In genomic region chr7:30027065-30027456, GRCh38 we compare ENCODE assay signal across 8 cellular contexts. TPM values are rescaled to one million over a fixed set of nuclear protein-coding genes. Genes with fewer than 3 reads are reported as not detected.
DNase-seq lines count a peak whose midpoint lies in the region; ATAC-seq and TF ChIP-seq lines count a peak whose summit lies in the region.

No MANE protein-coding gene starts in this region.

- H3K36me3 ChIP-seq in lung (ENCODE audit: control insufficient read depth in 2 of 2, insufficient read depth in 2 of 2, low read length in 2 of 2) (no peaks in the 10 kb centered on the region), thoracic aorta (no peaks in the 10 kb centered on the region)

- 0 to 1% methylated on average over 10 of the region's 10 CpGs for WGBS in lung, 2 donors

- H3K27me3 ChIP-seq in lung (ENCODE audit: control insufficient read depth, insufficient read depth), result no peaks in the 10 kb centered on the region
- H3K27me3 ChIP-seq in thoracic aorta (replicated peaks; ENCODE audit: insufficient read depth), result no peaks in the 10 kb centered on the region

- peak overlapping the region; percentile 43 for H3K4me3 ChIP-seq in lung
- H3K4me3 ChIP-seq in thoracic aorta, result peak overlapping the region; percentile 95

- ATAC-seq in HG02840 (IDR thresholded peaks at IDR 0.05; ENCODE audit: low FRiP score, unreplicated experiment), result peak; percentile 17
- peak; percentile 43 for ATAC-seq in SK-N-SH treated with all-trans-retinoic acid at 6 μM for 48 hours
- ATAC-seq in lung (ENCODE audit: insufficient read depth, low FRiP score), result no peak
- no peak for ATAC-seq in thoracic aorta (ENCODE audit: insufficient number of reproducible peaks, low FRiP score, low read depth)
- no peak for ATAC-seq in HG02623 (IDR thresholded peaks at IDR 0.05; ENCODE audit: unreplicated experiment)

- H3K4me1 ChIP-seq in lung (ENCODE audit: control insufficient read depth in 2 of 2, insufficient read depth in 2 of 2, low read length in 2 of 2) (peaks cover 4 to 19% of the 10 kb centered on the region in 2 donors), thoracic aorta (ENCODE audit: control insufficient read depth in 1 of 2, low read depth in 2 of 2) (peaks cover 17 to 53% of the 10 kb centered on the region in 2 donors)

- TF ChIP-seq CTCF in lung (IDR thresholded peaks at IDR 0.05; ENCODE audit: control extremely low read depth, extremely low read depth) (no peak), thoracic aorta (IDR thresholded peaks at IDR 0.05) (no peak)

- no peaks in the 10 kb centered on the region for H3K9me3 ChIP-seq in lung (ENCODE audit: control insufficient read depth in 2 of 2, insufficient read depth in 1 of 2, low read length in 1 of 2)
- no peaks in the 10 kb centered on the region for H3K9me3 ChIP-seq in thoracic aorta

- peak overlapping the region; percentile 76 for H3K27ac ChIP-seq in cingulate gyrus (ENCODE audit: low read depth, low read length)
- peak overlapping the region; percentile 89 to 97 for H3K27ac ChIP-seq in lung (ENCODE audit: low read depth in 1 of 2, low read length in 1 of 2)
- H3K27ac ChIP-seq in thoracic aorta, result peak overlapping the region; percentile 62 to 91

- DNase-seq in GM03348 (ENCODE audit: low spot score) (peak; percentile 24), lung (ENCODE audit: low spot score) (no peak), thoracic aorta (ENCODE audit: low spot score) (no peak), iPS-NIHi11 (ENCODE audit: low spot score) (no peak)

TF ChIP-seq in SK-N-SH treated with all-trans-retinoic acid at 6 μM for 48 hours, 23 proteins besides CTCF, POLR2A, EP300 and RAD21:
- TF ChIP-seq ARNTL (CRISPR knock-in tag; IDR thresholded peaks at IDR 0.05; ENCODE audit: borderline replicate concordance, low read depth), result no peak
- TF ChIP-seq SNAI2 (CRISPR knock-in tag; IDR thresholded peaks at IDR 0.05), result no peak
- TF ChIP-seq PATZ1 (CRISPR knock-in tag; IDR thresholded peaks at IDR 0.05; ENCODE audit: borderline replicate concordance), result no peak
- no peak for TF ChIP-seq ZFP30 (CRISPR knock-in tag; IDR thresholded peaks at IDR 0.05)
- no peak for TF ChIP-seq ISL1 (CRISPR knock-in tag; IDR thresholded peaks at IDR 0.05)
- no peak for TF ChIP-seq ESRRG (CRISPR knock-in tag; IDR thresholded peaks at IDR 0.05)
- no peak for TF ChIP-seq ZNF70 (CRISPR knock-in tag; IDR thresholded peaks at IDR 0.05)
- TF ChIP-seq CSDC2 (CRISPR knock-in tag; IDR thresholded peaks at IDR 0.05), result no peak
- no peak for TF ChIP-seq PPARA (CRISPR knock-in tag; IDR thresholded peaks at IDR 0.05; ENCODE audit: borderline replicate concordance)

RNA-seq across cellular contexts. Expression of gene FKBP14, which starts 0.6 kb away (rescaled TPM):
- total RNA-seq in lung, result 10 to 100 TPM; 17.1 to 21.5 TPM
- 1 to 10 TPM; 2.6 to 6.6 TPM for polyA plus RNA-seq in lung
- 10 to 100 TPM; 12.6 to 15.2 TPM for total RNA-seq in thoracic aorta

RNA-seq across cellular contexts. Expression of gene PLEKHA8, which starts 1.2 kb away (rescaled TPM):
- total RNA-seq in lung (10 to 100 TPM in 1 of 2 donors, 1 to 10 TPM in 1; 9.4 to 16.7 TPM), thoracic aorta (10 to 100 TPM in 1 of 2 donors, 1 to 10 TPM in 1; 6.6 to 10.0 TPM)
- 1 to 10 TPM; 2.7 to 3.7 TPM for polyA plus RNA-seq in lung

RNA-seq across cellular contexts. Expression of gene SCRN1, which starts 37.5 kb away (rescaled TPM):
- total RNA-seq in lung (10 to 100 TPM; 28.4 to 32.3 TPM), thoracic aorta (10 to 100 TPM; 58.1 to 75.3 TPM)
- polyA plus RNA-seq in lung, result 10 to 100 TPM in 1 of 2 donors, 1 to 10 TPM in 1; 5.5 to 11.9 TPM

Comparison
In these comparisons a context has a peak if more than half of its experiments do, and no peak if none do; other contexts are left out.
1. ATAC-seq: peak in HG02840 (single experiment) and SK-N-SH treated with all-trans-retinoic acid at 6 μM for 48 hours (single experiment); none in lung (single experiment), thoracic aorta (single experiment) and HG02623 (single experiment).
2. Peak in every context shown above with its lines, with median percentiles within 50 percentile points of each other: H3K27ac ChIP-seq.